8 cellular contexts compared by ENCODE assay signal in the genomic region with DNA sequence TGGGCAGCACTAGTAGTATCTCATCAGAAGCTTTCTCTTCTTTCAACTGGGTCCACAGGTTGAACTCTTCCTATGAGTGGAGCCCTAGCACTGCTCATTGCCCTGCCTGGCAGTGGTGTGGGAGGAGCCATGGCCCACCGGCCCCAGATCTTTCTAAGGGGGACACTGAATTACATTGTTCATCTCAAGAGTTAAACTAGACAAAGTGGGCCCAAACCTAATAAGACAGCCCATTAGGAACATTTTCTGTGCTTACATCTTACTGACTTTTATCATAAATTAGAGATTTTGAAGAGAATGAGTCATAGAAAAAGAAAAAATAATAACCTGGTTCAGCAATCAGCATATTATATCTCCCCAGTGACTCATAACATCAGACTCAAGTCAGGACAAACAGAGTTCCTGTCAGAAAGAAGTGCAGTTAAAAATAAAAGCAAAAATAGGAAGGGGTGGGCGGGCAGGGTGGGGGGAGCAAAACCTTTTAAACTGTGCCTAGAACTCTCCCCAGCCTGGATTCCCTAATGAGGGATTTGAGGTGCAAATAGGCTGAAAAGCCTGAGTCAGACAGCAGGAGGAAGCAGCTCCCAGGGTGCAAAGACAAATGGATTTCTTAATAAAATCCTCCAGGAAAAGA.
DNase-seq lines count a peak whose midpoint lies in the region; ATAC-seq lines count a peak whose summit lies in the region.

No MANE protein-coding gene starts in this region.

- H3K9me3 Mint-ChIP-seq in stimulated activated naive CD8-positive, alpha-beta T cell treated with anti-CD3 and anti-CD28 coated beads, Interleukin-15, amount 100 ng/mL, for 72 hours: peaks cover 4 to 14% of the 10 kb centered on the region in 2 donors

- peak; percentile 18 to 26 for DNase-seq in activated CD4-positive, alpha-beta T cell treated with anti-CD3 and anti-CD28 coated beads, Interleukin-2, amount 50 U/mL, for 24 hours (ENCODE audit: low read depth in 1 of 2, low spot score in 1 of 2)
- DNase-seq in glomerular visceral epithelial cell (ENCODE audit: extremely low spot score): peak; percentile 19
- DNase-seq in stimulated activated naive CD8-positive, alpha-beta T cell treated with anti-CD3 and anti-CD28 coated beads, Interleukin-15, amount 100 ng/mL, for 72 hours: peak; percentile 12 to 27
- DNase-seq in NCI-H1694 (lab: John Stamatoyannopoulos, UW): no peak
- no peak for DNase-seq in posterior cingulate gyrus

- peak overlapping the region in 7 of 11 experiments; percentile 15 to 60 (median 54); a peak in 10 of 22 replicates for H3K27ac ChIP-seq in BLaER1 treated with 17β-estradiol and CSF1 and Interleukin-3, amounts not matched to agents 10 nM and 100 nM

- intact Hi-C loops in posterior cingulate gyrus (cut with DNase I): no loop called here

- H3K4me1 ChIP-seq in BLaER1 treated with 17β-estradiol and CSF1 and Interleukin-3, amounts not matched to agents 10 nM and 100 nM: peaks cover 16 to 40% (median 21%) of the 10 kb centered on the region in 10 experiments

- H3K9me3 ChIP-seq in BLaER1 treated with 17β-estradiol and CSF1 and Interleukin-3, amounts not matched to agents 10 nM and 100 nM (replicated peaks in 1 of 11): peaks cover 0 to 10% (median 0%) of the 10 kb centered on the region in 11 experiments; a peak in 5 of 22 replicates

- no peaks in the 10 kb centered on the region for H3K36me3 ChIP-seq in BLaER1 treated with 17β-estradiol and CSF1 and Interleukin-3, amounts not matched to agents 10 nM and 100 nM

- H3K4me2 ChIP-seq in BLaER1 treated with 17β-estradiol and CSF1 and Interleukin-3, amounts not matched to agents 10 nM and 100 nM: peak overlapping the region; percentile 56 to 85 (median 75)

- H3K27ac Mint-ChIP-seq in stimulated activated naive CD8-positive, alpha-beta T cell treated with anti-CD3 and anti-CD28 coated beads, Interleukin-15, amount 100 ng/mL, for 72 hours: peak overlapping the region in 1 of 2 donors; percentile 87

- H4K20me1 ChIP-seq in BLaER1 treated with 17β-estradiol and CSF1 and Interleukin-3, amounts not matched to agents 10 nM and 100 nM: no peaks in the 10 kb centered on the region

- ATAC-seq in HG02759 (IDR thresholded peaks at IDR 0.05; ENCODE audit: unreplicated experiment) (peak; percentile 60), GM21786 (IDR thresholded peaks at IDR 0.05; ENCODE audit: unreplicated experiment) (no peak)
- ATAC-seq in stimulated activated naive CD8-positive, alpha-beta T cell treated with anti-CD3 and anti-CD28 coated beads, Interleukin-15, amount 100 ng/mL, for 72 hours: peak; percentile 91

- peak overlapping the region in 2 of 11 experiments; percentile 6 to 26; a peak in 2 of 22 replicates for H3K9ac ChIP-seq in BLaER1 treated with 17β-estradiol and CSF1 and Interleukin-3, amounts not matched to agents 10 nM and 100 nM

- H3K27me3 ChIP-seq in BLaER1 treated with 17β-estradiol and CSF1 and Interleukin-3, amounts not matched to agents 10 nM and 100 nM: no peaks in the 10 kb centered on the region

- H3K4me3 Mint-ChIP-seq in stimulated activated naive CD8-positive, alpha-beta T cell treated with anti-CD3 and anti-CD28 coated beads, Interleukin-15, amount 100 ng/mL, for 72 hours: peak overlapping the region; percentile 40 to 57

- no peaks in the 10 kb centered on the region for H3K27me3 Mint-ChIP-seq in stimulated activated naive CD8-positive, alpha-beta T cell treated with anti-CD3 and anti-CD28 coated beads, Interleukin-15, amount 100 ng/mL, for 72 hours

- H3K4me3 ChIP-seq in BLaER1 treated with 17β-estradiol and CSF1 and Interleukin-3, amounts not matched to agents 10 nM and 100 nM: peak overlapping the region in 2 of 10 experiments; percentile 10 to 25; a peak in 2 of 20 replicates

- H3K4me1 Mint-ChIP-seq in stimulated activated naive CD8-positive, alpha-beta T cell treated with anti-CD3 and anti-CD28 coated beads, Interleukin-15, amount 100 ng/mL, for 72 hours: peaks cover 46% of the 10 kb centered on the region

Comparison
In these comparisons a context has a peak if more than half of its experiments do, and no peak if none do; other contexts are left out.
1. DNase-seq: peak in activated CD4-positive, alpha-beta T cell treated with anti-CD3 and anti-CD28 coated beads, Interleukin-2, amount 50 U/mL, for 24 hours (2 of 2), glomerular visceral epithelial cell (single experiment) and stimulated activated naive CD8-positive, alpha-beta T cell treated with anti-CD3 and anti-CD28 coated beads, Interleukin-15, amount 100 ng/mL, for 72 hours (2 of 2); none in NCI-H1694 (single experiment) and posterior cingulate gyrus (0 of 10).